ENCODE assay signal across 8 cellular contexts in the genomic region with DNA sequence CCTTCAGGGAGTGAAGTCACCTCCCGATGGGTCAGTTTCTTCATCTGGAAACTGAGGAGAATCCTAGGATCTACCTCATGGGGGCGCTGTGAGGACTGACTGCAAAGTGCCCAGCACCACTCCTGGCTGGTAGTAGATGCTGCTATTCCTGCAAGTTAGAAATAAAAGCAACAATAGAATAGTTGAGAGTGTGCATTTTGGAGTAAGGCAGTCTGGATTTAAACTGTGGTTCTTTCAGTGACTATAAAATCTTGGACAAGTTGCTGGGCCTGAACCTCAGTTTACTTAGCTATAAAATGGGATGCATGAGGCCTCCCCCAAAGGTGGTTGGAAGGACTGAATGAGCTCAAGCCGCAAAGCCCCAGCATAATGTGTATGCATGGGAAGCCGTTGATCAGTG.
DNase-seq lines count a peak whose midpoint lies in the region; ATAC-seq, FAIRE-seq and TF ChIP-seq lines count a peak whose summit lies in the region.

No MANE protein-coding gene starts in this region.

- H3K9me3 Mint-ChIP-seq in activated CD4-positive, alpha-beta memory T cell treated with anti-CD3 and anti-CD28 coated beads for 36 hours: no peaks in the 10 kb centered on the region

- no peak for FAIRE-seq in A549 (lab: Jason Lieb, UNC)

- ATAC-seq in A549 (peak in 1 of 2 experiments; percentile 58; a peak in 3 of 6 replicates), HCT116 (peak; percentile 83), GM18511 (IDR thresholded peaks at IDR 0.05; ENCODE audit: unreplicated experiment) (no peak)

- H3K27ac ChIP-seq in A549 (no peak overlapping the region), HCT116 (ENCODE audit: low read depth, low read length) (no peak overlapping the region)

- DNase-seq in A549 (ENCODE audit: low read depth in 1 of 2, low spot score in 1 of 2): peak in 1 of 2 experiments; percentile 45
- DNase-seq in HCT116 (ENCODE audit: low read depth, low spot score): peak; percentile 44
- DNase-seq in activated CD4-positive, alpha-beta memory T cell treated with anti-CD3 and anti-CD28 coated beads for 36 hours: peak; percentile 73
- DNase-seq in iPS DF 4.7 (ENCODE audit: extremely low read depth, low spot score): peak; percentile 19
- DNase-seq in DMS79 (lab: John Stamatoyannopoulos, UW): no peak
- DNase-seq in middle frontal gyrus (ENCODE audit: extremely low spot score, low spot score): no peak
- DNase-seq in C1 segment of cervical spinal cord (lab: John Stamatoyannopoulos, UW): no peak

- CTCF ChIA-PET in A549 (lab: Yijun Ruan, JAX): interaction anchor here (1.1 kb wide), 1 partner anchor 18 kb away, joined by 3 read pairs; no protein-coding TSS in a partner anchor
- CTCF ChIA-PET in HCT116 (lab: Charles Lee): interaction anchor here (0.9 kb wide), 1 partner anchor 18 kb away, joined by 3 read pairs; no protein-coding TSS in a partner anchor
- CTCF ChIA-PET in activated CD4-positive, alpha-beta memory T cell treated with anti-CD3 and anti-CD28 coated beads for 36 hours (lab: Charles Lee): interaction anchor here (0.6 to 1.0 kb wide), 7 partner anchors 12 to 180 kb away, joined by 3 to 4 read pairs (median 3); no protein-coding TSS in a partner anchor

- TF ChIP-seq POLR2A in A549 (IDR thresholded peaks at IDR 0.05; ENCODE audit: low read length) (no peak), HCT116 (IDR thresholded peaks at IDR 0.05; ENCODE audit: borderline replicate concordance, extremely low read depth, insufficient read depth, insufficient read length) (no peak)

- no peak for TF ChIP-seq EP300 in A549 (IDR thresholded peaks at IDR 0.05)

- H3K4me1 Mint-ChIP-seq in activated CD4-positive, alpha-beta memory T cell treated with anti-CD3 and anti-CD28 coated beads for 36 hours (ENCODE audit: low read depth): no peaks in the 10 kb centered on the region

- H3K9me2 ChIP-seq in HCT116 (ENCODE audit: insufficient read depth): no peaks in the 10 kb centered on the region

- no peak overlapping the region for H3K27ac Mint-ChIP-seq in activated CD4-positive, alpha-beta memory T cell treated with anti-CD3 and anti-CD28 coated beads for 36 hours

- no peak overlapping the region for H3K4me3 Mint-ChIP-seq in activated CD4-positive, alpha-beta memory T cell treated with anti-CD3 and anti-CD28 coated beads for 36 hours

- H3K4me2 ChIP-seq in A549: no peak overlapping the region
- no peak overlapping the region for H3K4me2 ChIP-seq in HCT116 (ENCODE audit: low read length)

- no peaks in the 10 kb centered on the region for H3K27me3 Mint-ChIP-seq in activated CD4-positive, alpha-beta memory T cell treated with anti-CD3 and anti-CD28 coated beads for 36 hours

- H3K9ac ChIP-seq in HCT116 (ENCODE audit: low read length): no peak overlapping the region

- H3K36me3 Mint-ChIP-seq in activated CD4-positive, alpha-beta memory T cell treated with anti-CD3 and anti-CD28 coated beads for 36 hours: no peaks in the 10 kb centered on the region

- H3K27me3 ChIP-seq in HCT116 (ENCODE audit: insufficient read depth, low read length): no peaks in the 10 kb centered on the region

- H3K4me3 ChIP-seq in A549: no peak overlapping the region
- H3K4me3 ChIP-seq in HCT116 (replicated peaks in 1 of 2; ENCODE audit: low read depth in 1 of 2, low read length in 2 of 2): no peak overlapping the region

- H3K9me3 ChIP-seq in A549: peaks cover 6% of the 10 kb centered on the region; the same call in 1 of the 3 replicates
- H3K9me3 ChIP-seq in HCT116 (ENCODE audit: control insufficient read depth in 1 of 2, insufficient read depth in 1 of 2, low read depth in 1 of 2, low read length in 2 of 2): no peaks in the 10 kb centered on the region

- POLR2A ChIA-PET in A549 (lab: Yijun Ruan, JAX): no interaction called here
- POLR2A ChIA-PET in HCT116 (lab: Charles Lee): no interaction called here
- POLR2A ChIA-PET in activated CD4-positive, alpha-beta memory T cell treated with anti-CD3 and anti-CD28 coated beads for 36 hours (lab: Charles Lee): no interaction called here

- TF ChIP-seq RAD21 in A549 (conservative IDR thresholded peaks at IDR 0.05 in 1 of 2, IDR thresholded peaks at IDR 0.05 in 1 of 2): peak in 1 of 2 experiments; percentile 28; a peak in 3 of 5 replicates
- peak; percentile 65 for TF ChIP-seq RAD21 in HCT116 (IDR thresholded peaks at IDR 0.05; ENCODE audit: low read depth)

- 70% methylated on average over 4 of the region's 4 CpGs for WGBS in A549 (ENCODE audit: missing lambda C conversion rate)

- H3K79me2 ChIP-seq in HCT116 (ENCODE audit: insufficient read depth, low read length): no peaks in the 10 kb centered on the region

- no peaks in the 10 kb centered on the region; a peak in 1 of 4 replicates for H3K36me3 ChIP-seq in HCT116 (ENCODE audit: control insufficient read depth in 1 of 2, insufficient read depth in 2 of 2, low read length in 2 of 2)

- RAD21 ChIA-PET in HCT116 (lab: Charles Lee; ENCODE audit: low non-redundant PET in 1 of 2, low total read pairs in 2 of 2, uncharacterized antibody in 2 of 2, unreplicated experiment in 2 of 2): no interaction called here

- no peaks in the 10 kb centered on the region for H4K20me1 ChIP-seq in HCT116 (ENCODE audit: insufficient read depth)

- H2AFZ ChIP-seq in HCT116 (ENCODE audit: low read depth, low read length, poor library complexity, severe bottlenecking): no peak overlapping the region

- BruUV-seq in HCT116 (replicated peaks; lab: Mats Ljungman, UMichigan): no TSS peak

- H3K4me1 ChIP-seq in A549 (no peaks in the 10 kb centered on the region), HCT116 (ENCODE audit: control insufficient read depth in 1 of 2, insufficient read depth in 2 of 2, low read length in 2 of 2) (peaks cover 0 to 3% of the 10 kb centered on the region in 2 experiments; a peak in 1 of 4 replicates)

- intact Hi-C loops in HCT116 (cut with micrococcal nuclease): no loop called here
- intact Hi-C loops in activated CD4-positive, alpha-beta memory T cell treated with anti-CD3 and anti-CD28 coated beads for 36 hours (cut with micrococcal nuclease): loop anchor here (1.0 kb wide), 1 partner anchor 69 kb away; no protein-coding TSS in a partner anchor

- peak; percentile 28; the same call in 2 of the 3 replicates for TF ChIP-seq CTCF in A549 (IDR thresholded peaks at IDR 0.05)
- TF ChIP-seq CTCF in HCT116 (IDR thresholded peaks at IDR 0.05 in 2 of 3, conservative IDR thresholded peaks at IDR 0.05 in 1 of 3; ENCODE audit: borderline replicate concordance in 1 of 3, insufficient read depth in 1 of 3, low read depth in 2 of 3, low read length in 2 of 3): peak; percentile 15 to 76 (median 71); a peak in 4 of 6 replicates

TF ChIP-seq in A549, 52 proteins besides CTCF, POLR2A, EP300 and RAD21 (continues in another document):
- TF ChIP-seq KDM5A (IDR thresholded peaks at IDR 0.05) (no peak), ZFP36 (IDR thresholded peaks at IDR 0.05; ENCODE audit: borderline replicate concordance, partially characterized antibody) (no peak), SMC3 (IDR thresholded peaks at IDR 0.05) (peak; percentile 13; the same call in 1 of the 3 replicates), RARB (CRISPR knock-in tag; IDR thresholded peaks at IDR 0.05) (no peak), HOXA7 (CRISPR knock-in tag; IDR thresholded peaks at IDR 0.05) (no peak), SREBF2 (IDR thresholded peaks at IDR 0.05) (no peak), JUNB (IDR thresholded peaks at IDR 0.05) (no peak), ZC3H11A (IDR thresholded peaks at IDR 0.05) (no peak), KDM1A (IDR thresholded peaks at IDR 0.05; ENCODE audit: low read depth) (peak; percentile 86; the same call in 1 of the 2 replicates), HEYL (CRISPR knock-in tag; IDR thresholded peaks at IDR 0.05) (no peak), MAFK (IDR thresholded peaks at IDR 0.05; ENCODE audit: partially characterized antibody) (no peak), RFX5 (IDR thresholded peaks at IDR 0.05) (no peak), HOXB5 (CRISPR knock-in tag; IDR thresholded peaks at IDR 0.05) (no peak)
- TF ChIP-seq, protein P1, sequence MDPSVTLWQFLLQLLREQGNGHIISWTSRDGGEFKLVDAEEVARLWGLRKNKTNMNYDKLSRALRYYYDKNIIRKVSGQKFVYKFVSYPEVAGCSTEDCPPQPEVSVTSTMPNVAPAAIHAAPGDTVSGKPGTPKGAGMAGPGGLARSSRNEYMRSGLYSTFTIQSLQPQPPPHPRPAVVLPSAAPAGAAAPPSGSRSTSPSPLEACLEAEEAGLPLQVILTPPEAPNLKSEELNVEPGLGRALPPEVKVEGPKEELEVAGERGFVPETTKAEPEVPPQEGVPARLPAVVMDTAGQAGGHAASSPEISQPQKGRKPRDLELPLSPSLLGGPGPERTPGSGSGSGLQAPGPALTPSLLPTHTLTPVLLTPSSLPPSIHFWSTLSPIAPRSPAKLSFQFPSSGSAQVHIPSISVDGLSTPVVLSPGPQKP (IDR thresholded peaks at IDR 0.05; ENCODE audit: low read depth, low read length): no peak

TF ChIP-seq in HCT116, 20 proteins besides CTCF, POLR2A, EP300 and RAD21:
- no peak for TF ChIP-seq ELF1 (IDR thresholded peaks at IDR 0.05; ENCODE audit: borderline replicate concordance, low read depth)
- peak; percentile 27; the same call in 1 of the 2 replicates for TF ChIP-seq CBX3 (IDR thresholded peaks at IDR 0.05; ENCODE audit: low read depth)

Comparison
In these comparisons a context has a peak if more than half of its experiments do, and no peak if none do; other contexts are left out.
1. DNase-seq: peak in HCT116 (single experiment), activated CD4-positive, alpha-beta memory T cell treated with anti-CD3 and anti-CD28 coated beads for 36 hours (single experiment) and iPS DF 4.7 (single experiment); none in DMS79 (single experiment), middle frontal gyrus (single experiment) and C1 segment of cervical spinal cord (0 of 14).